Comparison of ENCODE assay signal across 1 cellular context in the genomic region with DNA sequence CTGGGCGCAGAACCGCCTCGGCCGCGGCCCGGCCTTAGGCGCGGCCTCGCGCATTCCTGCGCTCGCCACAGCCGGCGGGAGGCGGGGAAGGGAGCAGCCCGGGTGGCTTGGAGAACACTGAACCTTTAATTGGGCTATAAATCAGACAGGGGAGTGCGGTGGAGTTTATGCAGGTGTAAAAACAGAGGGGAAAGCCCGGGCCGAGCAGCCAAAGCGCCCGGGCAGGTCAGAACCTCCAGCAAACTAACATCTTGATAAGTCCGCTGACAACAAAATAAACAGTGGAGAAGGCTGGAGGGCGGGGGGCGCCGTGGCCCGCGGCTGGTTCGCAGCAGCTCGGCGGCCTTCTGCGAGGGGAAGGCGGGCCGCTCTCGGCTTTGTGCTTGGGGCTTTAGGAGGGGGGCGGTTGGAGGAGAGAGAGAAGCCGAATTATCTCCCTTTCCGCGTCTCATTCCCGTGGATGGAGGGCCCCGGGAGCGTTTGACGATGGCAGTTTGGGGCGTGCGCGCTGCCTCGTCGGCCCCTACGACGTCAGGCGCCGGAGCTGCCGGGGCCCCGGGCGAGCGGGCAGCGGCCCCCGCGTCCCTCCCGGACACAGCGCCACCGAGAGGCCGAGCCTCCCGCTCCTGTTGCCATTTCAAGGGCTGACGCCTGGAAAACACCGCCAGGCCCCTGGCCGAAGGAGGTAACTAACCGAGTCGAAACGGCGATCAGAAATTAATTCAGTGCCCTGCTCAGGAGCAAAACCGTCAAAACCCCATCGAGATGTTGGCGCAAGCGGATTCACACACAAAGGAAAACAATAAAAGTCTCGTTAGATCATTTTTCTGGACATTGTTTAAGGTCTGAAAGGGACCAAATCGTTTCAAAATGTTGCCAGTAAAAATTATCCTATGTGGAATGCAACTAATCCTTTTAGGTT.
A peak's percentile ranks its signal among the peaks of the same experiment; 100 is the strongest.
TF ChIP-seq lines count a peak whose summit lies in the region.

No MANE protein-coding gene starts in this region.

TF ChIP-seq in HCT116, 20 proteins besides CTCF, POLR2A, EP300 and RAD21 (continued from another document):
- TF ChIP-seq, protein P1, sequence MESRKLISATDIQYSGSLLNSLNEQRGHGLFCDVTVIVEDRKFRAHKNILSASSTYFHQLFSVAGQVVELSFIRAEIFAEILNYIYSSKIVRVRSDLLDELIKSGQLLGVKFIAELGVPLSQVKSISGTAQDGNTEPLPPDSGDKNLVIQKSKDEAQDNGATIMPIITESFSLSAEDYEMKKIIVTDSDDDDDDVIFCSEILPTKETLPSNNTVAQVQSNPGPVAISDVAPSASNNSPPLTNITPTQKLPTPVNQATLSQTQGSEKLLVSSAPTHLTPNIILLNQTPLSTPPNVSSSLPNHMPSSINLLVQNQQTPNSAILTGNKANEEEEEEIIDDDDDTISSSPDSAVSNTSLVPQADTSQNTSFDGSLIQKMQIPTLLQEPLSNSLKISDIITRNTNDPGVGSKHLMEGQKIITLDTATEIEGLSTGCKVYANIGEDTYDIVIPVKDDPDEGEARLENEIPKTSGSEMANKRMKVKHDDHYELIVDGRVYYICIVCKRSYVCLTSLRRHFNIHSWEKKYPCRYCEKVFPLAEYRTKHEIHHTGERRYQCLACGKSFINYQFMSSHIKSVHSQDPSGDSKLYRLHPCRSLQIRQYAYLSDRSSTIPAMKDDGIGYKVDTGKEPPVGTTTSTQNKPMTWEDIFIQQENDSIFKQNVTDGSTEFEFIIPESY (IDR thresholded peaks at IDR 0.05; ENCODE audit: extremely low read depth, insufficient replicate concordance, low read length), result no peak
- 0 out of 2 replicates have a peak, but pooled peaks have one; percentile 41 for TF ChIP-seq EGR1 (IDR thresholded peaks at IDR 0.05; ENCODE audit: low read depth)
TF ChIP-seq in HCT116: peak in this region for 6.
